ENCODE assay signal across 29 cellular contexts in the genomic region with DNA sequence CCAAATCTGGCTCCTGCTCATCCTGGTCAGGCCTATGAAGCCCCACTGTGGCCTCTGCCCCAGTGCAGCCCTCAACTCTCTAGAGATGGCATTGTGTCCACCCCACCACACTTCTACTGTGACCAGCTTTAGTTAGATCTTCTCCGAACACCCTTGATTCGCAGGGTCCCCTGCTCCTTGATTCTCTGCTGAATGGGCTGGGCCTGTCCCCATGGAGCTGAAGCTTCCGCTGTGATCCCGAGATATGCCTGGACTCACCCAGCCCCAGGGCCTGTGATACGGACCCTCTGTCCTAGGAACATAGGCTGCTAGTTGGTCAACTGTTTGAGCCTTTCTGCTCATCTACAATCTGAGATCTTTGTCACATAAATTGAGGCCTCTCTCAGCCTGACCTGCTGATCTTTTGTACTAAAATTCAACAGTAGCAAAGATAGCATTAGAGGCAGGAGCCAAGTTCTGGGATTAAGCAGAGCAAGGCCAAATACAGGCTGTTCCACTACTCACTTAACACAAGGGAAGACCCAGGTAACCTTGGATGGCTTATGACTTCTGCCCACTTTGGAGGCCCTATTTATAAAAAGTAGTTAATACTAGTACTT. TPM values are rescaled to one million over a fixed set of nuclear protein-coding genes. Genes with fewer than 3 reads are reported as not detected.
A peak's percentile ranks its signal among the peaks of the same experiment; 100 is the strongest.
DNase-seq lines count a peak whose midpoint lies in the region; ATAC-seq, FAIRE-seq and TF ChIP-seq lines count a peak whose summit lies in the region.
"Had no signal": no experiment of that assay in that cellular context is flagged by ENCODE, and none has a peak within 500 bp of the region (broad histone marks: within the 10 kb centered on the region; RNA-seq: fewer than 3 reads in every experiment).

No MANE protein-coding gene starts in this region.

- TF ChIP-seq RAD21 in K562 (CRISPR knock-in tag; conservative IDR thresholded peaks at IDR 0.05 in 1 of 2, IDR thresholded peaks at IDR 0.05 in 1 of 2): no peak

- intact Hi-C loops in K562 (cut with micrococcal nuclease): no loop called here

- H3K9me3 ChIP-seq in K562 (replicated peaks; ENCODE audit: control insufficient read depth, insufficient read depth, low read depth, low read length): no peaks in the 10 kb centered on the region
- H3K9me3 ChIP-seq in HAP-1: no peaks in the 10 kb centered on the region
- H3K9me3 ChIP-seq: Caco-2, spleen, thoracic aorta, vagina had no signal

- no peak overlapping the region for H3K4me3 Mint-ChIP-seq in activated naive CD8-positive, alpha-beta T cell
- no peak overlapping the region for H3K4me3 Mint-ChIP-seq in activated naive CD8-positive, alpha-beta T cell treated with anti-CD3 and anti-CD28 coated beads, Interleukin-2, amount 50 U/mL, for 24 hours
- H3K4me3 Mint-ChIP-seq in stimulated activated memory B cell treated with anti-CD40 and anti-IgM and Interleukin-4, amounts not matched to agents 10 μg/mL and 1 μg/mL and 100 μg/mL, for 72 hours: no peak overlapping the region
- H3K4me3 Mint-ChIP-seq: memory B cell; stimulated activated naive B cell treated with anti-CD40 and anti-IgM and Interleukin-4, amounts not matched to agents 10 μg/mL and 1 μg/mL and 100 μg/mL, for 72 hours; T-helper 2 cell treated with Interferon-gamma antibody and Interleukin-4, amounts not matched to agents 5 μg/mL and 100 μg/mL, for 36 hours had no signal

- DNase-seq in activated naive CD8-positive, alpha-beta T cell treated with anti-CD3 and anti-CD28 coated beads, Interleukin-2, amount 50 U/mL, for 24 hours: no peak
- DNase-seq in K562 (ENCODE audit: extremely low read depth in 1 of 4, low spot score in 3 of 4) (no peak), left lobe of liver (ENCODE audit: low spot score) (peak; percentile 51), HAP-1 (ENCODE audit: low spot score in 2 of 2) (no peak), SHP77 (lab: John Stamatoyannopoulos, UW) (no peak)
- DNase-seq: activated gamma-delta T cell treated with Interleukin-2 at 50 U/mL for 16 hours; Caco-2; DMS79 treated with DMSO at 0.1 percent for 48 hours; GOT3; Karpas-422; MV-4-11; NCI-H1694; NCI-H2171 treated with DMSO at 0.1 percent for 48 hours; NCI-H524 treated with DMSO at 0.1 percent for 48 hours; spleen; stimulated activated CD4-positive, alpha-beta T cell treated with anti-CD3 and anti-CD28 coated beads, Interleukin-2, amount 100 ng/mL, for 48 hours; stimulated activated naive B cell treated with anti-CD40 and anti-IgM and Interleukin-4, amounts not matched to agents 10 μg/mL and 1 μg/mL and 100 μg/mL, for 72 hours had no signal

- POLR2A ChIA-PET in K562 (lab: Yijun Ruan, JAX): interaction anchor here (0.6 kb wide), 2 partner anchors 10 to 123 kb away, joined by 3 read pairs; no protein-coding TSS in a partner anchor

- no peak for ATAC-seq in activated naive CD8-positive, alpha-beta T cell treated with anti-CD3 and anti-CD28 coated beads, Interleukin-2, amount 50 U/mL, for 24 hours
- ATAC-seq in K562 (no peak), left lobe of liver (peak; percentile 48), GM21786 (IDR thresholded peaks at IDR 0.05; ENCODE audit: unreplicated experiment) (no peak)
- ATAC-seq in stimulated activated memory B cell treated with anti-CD40 and anti-IgM and Interleukin-4, amounts not matched to agents 10 μg/mL and 1 μg/mL and 100 μg/mL, for 72 hours: no peak
- ATAC-seq: SK-N-SH treated with all-trans-retinoic acid at 6 μM for 48 hours; stimulated activated naive B cell treated with anti-CD40 and anti-IgM and Interleukin-4, amounts not matched to agents 10 μg/mL and 1 μg/mL and 100 μg/mL, for 72 hours had no signal

- peak; percentile 55 for FAIRE-seq in K562 (lab: Jason Lieb, UNC)
- FAIRE-seq: bronchial epithelial cell, endothelial cell of umbilical vein, GM18507, HTR-8/SVneo had no signal

- H3K4me1 Mint-ChIP-seq in activated naive CD8-positive, alpha-beta T cell (ENCODE audit: low read depth): no peaks in the 10 kb centered on the region
- H3K4me1 Mint-ChIP-seq in activated naive CD8-positive, alpha-beta T cell treated with anti-CD3 and anti-CD28 coated beads, Interleukin-2, amount 50 U/mL, for 24 hours: no peaks in the 10 kb centered on the region
- H3K4me1 Mint-ChIP-seq in stimulated activated memory B cell treated with anti-CD40 and anti-IgM and Interleukin-4, amounts not matched to agents 10 μg/mL and 1 μg/mL and 100 μg/mL, for 72 hours: no peaks in the 10 kb centered on the region
- H3K4me1 Mint-ChIP-seq: memory B cell had no signal

- TF ChIP-seq POLR2A in K562 (conservative IDR thresholded peaks at IDR 0.05): no peak

- no peak overlapping the region for H3K27ac ChIP-seq in K562 (ENCODE audit: extremely low read depth, low read depth, low read length)
- H3K27ac ChIP-seq: thoracic aorta, vagina had no signal

- no peaks in the 10 kb centered on the region for H3K9me3 Mint-ChIP-seq in activated naive CD8-positive, alpha-beta T cell (ENCODE audit: low read depth)
- H3K9me3 Mint-ChIP-seq in activated naive CD8-positive, alpha-beta T cell treated with anti-CD3 and anti-CD28 coated beads, Interleukin-2, amount 50 U/mL, for 24 hours: no peaks in the 10 kb centered on the region
- no peaks in the 10 kb centered on the region for H3K9me3 Mint-ChIP-seq in stimulated activated memory B cell treated with anti-CD40 and anti-IgM and Interleukin-4, amounts not matched to agents 10 μg/mL and 1 μg/mL and 100 μg/mL, for 72 hours
- H3K9me3 Mint-ChIP-seq: memory B cell; stimulated activated naive B cell treated with anti-CD40 and anti-IgM and Interleukin-4, amounts not matched to agents 10 μg/mL and 1 μg/mL and 100 μg/mL, for 72 hours; T-helper 2 cell treated with Interferon-gamma antibody and Interleukin-4, amounts not matched to agents 5 μg/mL and 100 μg/mL, for 36 hours had no signal

- no peak for TF ChIP-seq CTCF in K562 (IDR thresholded peaks at IDR 0.05 in 2 of 3, conservative IDR thresholded peaks at IDR 0.05 in 1 of 3; ENCODE audit: insufficient read depth in 2 of 3, low read depth in 1 of 3, low read length in 3 of 3)

- H3K9ac ChIP-seq in K562 (ENCODE audit: insufficient read depth in 1 of 2, low read depth in 2 of 2, low read length in 2 of 2): no peak overlapping the region

- no peaks in the 10 kb centered on the region for H3K9me1 ChIP-seq in K562 (ENCODE audit: control insufficient read depth, insufficient read depth, low read length)

- BruUV-seq in K562 (replicated peaks; lab: Mats Ljungman, UMichigan): no TSS peak

- peaks cover 9 to 16% of the 10 kb centered on the region in 2 experiments; a peak in 3 of 5 replicates for H3K4me1 ChIP-seq in K562 (replicated peaks in 1 of 2; ENCODE audit: control insufficient read depth in 2 of 2, insufficient read depth in 2 of 2, low read length in 2 of 2)
- H3K4me1 ChIP-seq in HAP-1: no peaks in the 10 kb centered on the region
- H3K4me1 ChIP-seq: Caco-2 had no signal

- no peaks in the 10 kb centered on the region for H3K79me2 ChIP-seq in K562 (ENCODE audit: control insufficient read depth, insufficient read depth, low read length)

- H3K4me3 ChIP-seq in K562 (no peak overlapping the region), HAP-1 (no peak overlapping the region)
- H3K4me3 ChIP-seq: spleen, thoracic aorta, vagina had no signal

- H3K36me3 Mint-ChIP-seq in activated naive CD8-positive, alpha-beta T cell: no peaks in the 10 kb centered on the region
- H3K36me3 Mint-ChIP-seq in activated naive CD8-positive, alpha-beta T cell treated with anti-CD3 and anti-CD28 coated beads, Interleukin-2, amount 50 U/mL, for 24 hours (ENCODE audit: low read depth): no peaks in the 10 kb centered on the region
- no peaks in the 10 kb centered on the region for H3K36me3 Mint-ChIP-seq in stimulated activated memory B cell treated with anti-CD40 and anti-IgM and Interleukin-4, amounts not matched to agents 10 μg/mL and 1 μg/mL and 100 μg/mL, for 72 hours
- H3K36me3 Mint-ChIP-seq: memory B cell; stimulated activated naive B cell treated with anti-CD40 and anti-IgM and Interleukin-4, amounts not matched to agents 10 μg/mL and 1 μg/mL and 100 μg/mL, for 72 hours had no signal

- H4K20me1 ChIP-seq in K562 (replicated peaks; ENCODE audit: control insufficient read depth, insufficient read depth, low read length): peaks cover 5% of the 10 kb centered on the region; the same call in 1 of the 2 replicates

- CTCF ChIA-PET in K562 (lab: Yijun Ruan, JAX; ENCODE audit: low intra/inter-chr PET ratio): no interaction called here

- H2AFZ ChIP-seq in K562 (ENCODE audit: low read depth, low read length): 0 out of 2 replicates have a peak overlapping the region, but pooled peaks have one; percentile 7

- H3K27me3 ChIP-seq in K562 (ENCODE audit: control insufficient read depth in 2 of 2, insufficient read depth in 2 of 2, low read length in 2 of 2) (peaks cover 0 to 12% of the 10 kb centered on the region in 2 experiments; a peak in 2 of 5 replicates), HAP-1 (ENCODE audit: low read depth) (no peaks in the 10 kb centered on the region)
- H3K27me3 ChIP-seq: spleen, vagina had no signal

- no peaks in the 10 kb centered on the region for H3K27me3 Mint-ChIP-seq in activated naive CD8-positive, alpha-beta T cell
- H3K27me3 Mint-ChIP-seq in activated naive CD8-positive, alpha-beta T cell treated with anti-CD3 and anti-CD28 coated beads, Interleukin-2, amount 50 U/mL, for 24 hours: no peaks in the 10 kb centered on the region
- H3K27me3 Mint-ChIP-seq in stimulated activated memory B cell treated with anti-CD40 and anti-IgM and Interleukin-4, amounts not matched to agents 10 μg/mL and 1 μg/mL and 100 μg/mL, for 72 hours: no peaks in the 10 kb centered on the region
- H3K27me3 Mint-ChIP-seq: memory B cell; stimulated activated naive B cell treated with anti-CD40 and anti-IgM and Interleukin-4, amounts not matched to agents 10 μg/mL and 1 μg/mL and 100 μg/mL, for 72 hours had no signal

- no peak for TF ChIP-seq EP300 in K562 (IDR thresholded peaks at IDR 0.05; ENCODE audit: low read length)

- in situ Hi-C loops in K562 (cut with MboI) (no loop called here), HAP-1 (cut with MboI; ENCODE audit: low sequenced_read_pairs) (no loop called here)

- H3K4me2 ChIP-seq in K562 (ENCODE audit: insufficient read depth, low read length): no peak overlapping the region

- WGBS in K562 (ENCODE audit: insufficient coverage, low coverage, missing lambda C conversion rate): 55% methylated on average over 5 of the region's 5 CpGs

- H3K27ac Mint-ChIP-seq in activated naive CD8-positive, alpha-beta T cell: peak overlapping the region; percentile 41
- no peak overlapping the region for H3K27ac Mint-ChIP-seq in activated naive CD8-positive, alpha-beta T cell treated with anti-CD3 and anti-CD28 coated beads, Interleukin-2, amount 50 U/mL, for 24 hours
- H3K27ac Mint-ChIP-seq in stimulated activated memory B cell treated with anti-CD40 and anti-IgM and Interleukin-4, amounts not matched to agents 10 μg/mL and 1 μg/mL and 100 μg/mL, for 72 hours: peak overlapping the region; percentile 19
- H3K27ac Mint-ChIP-seq: memory B cell; stimulated activated naive B cell treated with anti-CD40 and anti-IgM and Interleukin-4, amounts not matched to agents 10 μg/mL and 1 μg/mL and 100 μg/mL, for 72 hours; T-helper 2 cell treated with Interferon-gamma antibody and Interleukin-4, amounts not matched to agents 5 μg/mL and 100 μg/mL, for 36 hours had no signal

- H3K36me3 ChIP-seq in K562 (ENCODE audit: control insufficient read depth, insufficient read depth, low read length) (no peaks in the 10 kb centered on the region), HAP-1 (replicated peaks) (no peaks in the 10 kb centered on the region)
- H3K36me3 ChIP-seq: spleen, thoracic aorta, vagina had no signal

RNA-seq across cellular contexts. Expression of a gene that starts 6.5 kb away (rescaled TPM):
- 96.3 and 215 TPM in 2 replicates for total RNA-seq in K562 (2011; cell fraction: chromatin; rRNA removed; ENCODE audit: low replicate concordance)
- 144 and 155 TPM in 2 replicates for total RNA-seq in K562 (2011; cell fraction: nucleolus; rRNA removed)
- 118 and 119 TPM in 2 replicates for total RNA-seq in K562 (2011; cell fraction: nucleoplasm; rRNA removed)
- total RNA-seq in K562 (2014; rRNA removed) (53.4 and 69.8 TPM in 2 replicates), K562 (2014; rRNA removed; fragmentation: Illumina TruSeq; extraction: Trizol) (97.7 and 108 TPM in 2 replicates), K562 (2015; rRNA removed; fragmentation: Illumina TruSeq; extraction: Trizol) (117 and 119 TPM in 2 replicates), K562 (2021) (235 and 239 TPM in 2 replicates), left lobe of liver (93.4 TPM)
- polyA plus RNA-seq in K562 (2011; rRNA removed) (148 and 175 TPM in 2 replicates), K562 (2014; fragmentation: Illumina TruSeq; extraction: Trizol) (250 and 287 TPM in 2 replicates), K562 (2014; fragmentation: Nextera tagmentation; extraction: Ambion mirVana) (10 to 100 TPM; 40.9 to 51.1 TPM), K562 (2014; rRNA removed) (154 and 168 TPM in 2 replicates)
- polyA plus RNA-seq in K562 (2011; cell fraction: cytosol; rRNA removed): 202 and 255 TPM in 2 replicates
- 198 and 337 TPM in 2 replicates for polyA plus RNA-seq in K562 (2011; cell fraction: nucleus; rRNA removed)
- polyA plus RNA-seq in K562 (2012): 180 and 222 TPM in 2 replicates
- 91.8 and 131 TPM in 2 replicates for polyA minus RNA-seq in K562 (2011; rRNA and poly(A)+ RNA removed)
- 98.9 and 104 TPM in 2 replicates for polyA minus RNA-seq in K562 (2011; cell fraction: cytosol; rRNA and poly(A)+ RNA removed)
- polyA minus RNA-seq in K562 (2011; cell fraction: nucleus; rRNA and poly(A)+ RNA removed): 116 and 136 TPM in 2 replicates
